1 cellular context compared by ENCODE assay signal in the genomic region with DNA sequence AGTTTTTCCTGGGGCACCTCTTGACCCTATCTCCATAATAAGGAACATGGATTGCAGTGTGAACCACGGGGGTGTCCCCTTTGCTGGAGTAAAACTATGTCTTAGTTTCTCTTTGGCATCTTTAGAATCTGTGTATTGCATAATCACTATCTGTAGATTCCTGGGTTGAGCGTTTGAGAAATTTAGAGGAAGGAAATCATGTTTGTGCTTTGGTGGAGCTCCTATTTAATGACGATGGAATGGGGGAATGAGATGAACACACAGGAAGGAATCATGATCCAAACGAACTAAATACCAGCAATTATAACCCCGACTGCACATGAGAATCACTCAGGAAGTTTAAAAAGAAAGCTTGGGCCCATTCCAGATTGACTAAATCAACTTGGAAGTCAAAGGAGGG.
TF ChIP-seq lines count a peak whose summit lies in the region.

No MANE protein-coding gene starts in this region.

TF ChIP-seq in HepG2, 621 proteins besides CTCF, POLR2A, EP300 and RAD21:
- TF ChIP-seq, protein P1, sequence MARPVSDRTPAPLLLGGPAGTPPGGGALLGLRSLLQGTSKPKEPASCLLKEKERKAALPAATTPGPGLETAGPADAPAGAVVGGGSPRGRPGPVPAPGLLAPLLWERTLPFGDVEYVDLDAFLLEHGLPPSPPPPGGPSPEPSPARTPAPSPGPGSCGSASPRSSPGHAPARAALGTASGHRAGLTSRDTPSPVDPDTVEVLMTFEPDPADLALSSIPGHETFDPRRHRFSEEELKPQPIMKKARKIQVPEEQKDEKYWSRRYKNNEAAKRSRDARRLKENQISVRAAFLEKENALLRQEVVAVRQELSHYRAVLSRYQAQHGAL (CRISPR knock-in tag; IDR thresholded peaks at IDR 0.05; ENCODE audit: not compliant biosample characterization), result no peak
- TF ChIP-seq CEBPB (IDR thresholded peaks at IDR 0.05; ENCODE audit: borderline replicate concordance, low read depth, low read length), result peak; percentile 52; the same call in 1 of the 2 replicates
